In the genomic region with DNA sequence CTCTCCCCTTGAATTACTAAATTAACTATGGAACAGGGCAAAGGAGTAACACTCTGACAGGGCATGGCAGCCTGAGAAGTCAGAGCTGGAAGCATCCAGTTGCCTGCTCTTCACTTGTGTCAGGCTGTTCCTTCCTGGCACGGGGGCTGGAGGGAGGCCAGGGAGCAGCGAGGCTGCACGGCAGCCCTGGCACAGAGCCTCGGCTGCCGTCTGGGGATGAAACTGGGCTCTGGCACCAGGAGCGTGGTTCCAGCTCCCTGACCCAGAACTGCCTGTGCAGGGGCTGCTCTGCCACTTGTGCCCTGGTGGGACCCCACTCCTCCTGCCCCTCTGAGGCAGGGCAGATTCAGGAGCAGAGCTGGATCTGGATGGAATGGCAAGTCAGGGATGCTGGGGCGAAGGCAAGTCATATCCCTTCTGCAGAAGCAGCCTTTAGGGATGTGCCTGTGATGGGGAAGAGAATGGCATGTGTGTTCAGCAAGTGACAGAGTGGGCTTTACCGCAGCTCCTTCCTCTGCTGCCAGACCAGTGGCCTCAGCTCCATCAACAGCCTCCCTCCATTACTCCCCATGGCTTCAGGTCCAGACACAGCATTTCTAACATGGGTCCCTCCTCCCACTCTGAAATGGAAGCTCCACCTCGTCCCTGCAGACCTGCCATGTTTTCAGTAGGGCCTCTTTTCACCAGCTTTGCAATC, we compare ENCODE assay signal across 8 cellular contexts.
DNase-seq lines count a peak whose midpoint lies in the region; ATAC-seq lines count a peak whose summit lies in the region.

No MANE protein-coding gene starts in this region.

- ATAC-seq in HG03432 (IDR thresholded peaks at IDR 0.05; ENCODE audit: unreplicated experiment), result no peak

- DNase-seq in EL (peak; percentile 73), SHP77 treated with DMSO at 0.1 percent for 48 hours (lab: John Stamatoyannopoulos, UW) (peak; percentile 15), glomerular visceral epithelial cell (ENCODE audit: extremely low spot score) (peak; percentile 46), putamen (ENCODE audit: low spot score) (peak; percentile 58), NCI-H187 (lab: John Stamatoyannopoulos, UW) (no peak), germinal center (ENCODE audit: low spot score) (no peak), T-helper 2 cell (no peak)

Comparison
In these comparisons a context has a peak if more than half of its experiments do, and no peak if none do; other contexts are left out.
1. DNase-seq: peak in EL (single experiment), SHP77 treated with DMSO at 0.1 percent for 48 hours (single experiment), glomerular visceral epithelial cell (single experiment) and putamen (single experiment); none in NCI-H187 (0 of 2), germinal center (single experiment) and T-helper 2 cell (0 of 5).